23 cellular contexts compared by ENCODE assay signal in genomic region chr7:159042639-159043101, GRCh38.
DNase-seq lines count a peak whose midpoint lies in the region; ATAC-seq and TF ChIP-seq lines count a peak whose summit lies in the region.
"Had no signal": no experiment of that assay in that cellular context is flagged by ENCODE, and none has a peak within 500 bp of the region (broad histone marks: within the 10 kb centered on the region; RNA-seq: fewer than 3 reads in every experiment).

No MANE protein-coding gene starts in this region.

- H3K27ac Mint-ChIP-seq in stimulated activated effector memory CD8-positive, alpha-beta T cell treated with anti-CD3 and anti-CD28 coated beads, Interleukin-12 subunit alpha, Interleukin-12 subunit beta, amount 100 ng/mL, for 72 hours, result no peak overlapping the region
- no peak overlapping the region for H3K27ac Mint-ChIP-seq in immature natural killer cell
- H3K27ac Mint-ChIP-seq: activated T-cell treated with anti-CD3 and anti-CD28 coated beads, Interleukin-2, amount 50 U/mL, for 72 hours; CD4-positive, alpha-beta T cell; memory B cell; neural progenitor cell; progenitor cell of endocrine pancreas; T-helper 2 cell treated with Interferon-gamma antibody and Interleukin-4, amounts not matched to agents 5 μg/mL and 100 μg/mL, for 36 hours had no signal

- H3K27me3 Mint-ChIP-seq in immature natural killer cell (ENCODE audit: low read depth in 3 of 3), result peaks cover 0 to 4% (median 0%) of the 10 kb centered on the region in 3 donors
- H3K27me3 Mint-ChIP-seq: CD4-positive, alpha-beta T cell; memory B cell; progenitor cell of endocrine pancreas had no signal

- H3K4me3 ChIP-seq in gastroesophageal sphincter (no peak overlapping the region), mucosa of descending colon (no peak overlapping the region), tibial artery (no peak overlapping the region)
- H3K4me3 ChIP-seq: neural progenitor cell, transverse colon had no signal

- H3K4me1 Mint-ChIP-seq in stimulated activated effector memory CD8-positive, alpha-beta T cell treated with anti-CD3 and anti-CD28 coated beads, Interleukin-12 subunit alpha, Interleukin-12 subunit beta, amount 100 ng/mL, for 72 hours, result no peaks in the 10 kb centered on the region
- H3K4me1 Mint-ChIP-seq in immature natural killer cell, result no peaks in the 10 kb centered on the region
- H3K4me1 Mint-ChIP-seq: memory B cell had no signal

- H3K4me1 ChIP-seq in gastroesophageal sphincter, result peaks cover 0 to 39% (median 7%) of the 10 kb centered on the region in 3 donors
- H3K4me1 ChIP-seq in mucosa of descending colon (ENCODE audit: low read depth), result peaks cover 11% of the 10 kb centered on the region
- peaks cover 0 to 39% (median 21%) of the 10 kb centered on the region in 4 donors for H3K4me1 ChIP-seq in tibial artery
- H3K4me1 ChIP-seq: transverse colon had no signal

- H3K9me3 ChIP-seq in gastroesophageal sphincter (peaks cover 0 to 8% (median 0%) of the 10 kb centered on the region in 3 donors), mucosa of descending colon (no peaks in the 10 kb centered on the region), tibial artery (no peaks in the 10 kb centered on the region)
- H3K9me3 ChIP-seq: transverse colon had no signal

- WGBS in gastroesophageal sphincter (ENCODE audit: low coverage in 1 of 2), 2 donors, result 84 to 100% methylated on average over 1 to 3 of the region's 5 CpGs

- no peak for TF ChIP-seq CTCF in VCaP (conservative IDR thresholded peaks at IDR 0.05)
- no peak for TF ChIP-seq CTCF in gastroesophageal sphincter (IDR thresholded peaks at IDR 0.05)
- no peak for TF ChIP-seq CTCF in mucosa of descending colon (IDR thresholded peaks at IDR 0.05)
- no peak for TF ChIP-seq CTCF in tibial artery (IDR thresholded peaks at IDR 0.05)

- H3K27ac ChIP-seq in VCaP (peak overlapping the region; percentile 22; the same call in 1 of the 2 replicates), gastroesophageal sphincter (peak overlapping the region in 3 of 4 donors; percentile 16 to 43 (median 24)), tibial artery (peak overlapping the region; percentile 72 to 79)
- H3K27ac ChIP-seq: neural progenitor cell, transverse colon, WERI-Rb-1 had no signal

- H3K9me3 Mint-ChIP-seq in stimulated activated effector memory CD8-positive, alpha-beta T cell treated with anti-CD3 and anti-CD28 coated beads, Interleukin-12 subunit alpha, Interleukin-12 subunit beta, amount 100 ng/mL, for 72 hours, result no peaks in the 10 kb centered on the region
- H3K9me3 Mint-ChIP-seq in immature natural killer cell, result no peaks in the 10 kb centered on the region
- H3K9me3 Mint-ChIP-seq: activated T-cell treated with anti-CD3 and anti-CD28 coated beads, Interleukin-2, amount 50 U/mL, for 72 hours; CD4-positive, alpha-beta T cell had no signal

- H3K36me3 ChIP-seq in gastroesophageal sphincter (peaks cover 0 to 9% of the 10 kb centered on the region in 2 donors), mucosa of descending colon (ENCODE audit: low read depth) (no peaks in the 10 kb centered on the region), tibial artery (no peaks in the 10 kb centered on the region)
- H3K36me3 ChIP-seq: neural progenitor cell, transverse colon, WERI-Rb-1 had no signal

- H3K4me3 Mint-ChIP-seq in stimulated activated effector memory CD8-positive, alpha-beta T cell treated with anti-CD3 and anti-CD28 coated beads, Interleukin-12 subunit alpha, Interleukin-12 subunit beta, amount 100 ng/mL, for 72 hours, result no peak overlapping the region
- H3K4me3 Mint-ChIP-seq in immature natural killer cell, result no peak overlapping the region
- H3K4me3 Mint-ChIP-seq: activated T-cell treated with anti-CD3 and anti-CD28 coated beads, Interleukin-2, amount 50 U/mL, for 72 hours; CD4-positive, alpha-beta T cell; memory B cell; neural progenitor cell; T-helper 2 cell treated with Interferon-gamma antibody and Interleukin-4, amounts not matched to agents 5 μg/mL and 100 μg/mL, for 36 hours had no signal

- intact Hi-C loops in mucosa of descending colon (cut with DNase I, micrococcal nuclease) (no loop called here), tibial artery (cut with DNase I; ENCODE audit: low total_unique reads) (no loop called here)

- no peaks in the 10 kb centered on the region for H3K36me3 Mint-ChIP-seq in stimulated activated effector memory CD8-positive, alpha-beta T cell treated with anti-CD3 and anti-CD28 coated beads, Interleukin-12 subunit alpha, Interleukin-12 subunit beta, amount 100 ng/mL, for 72 hours
- peaks cover 0 to 8% (median 0%) of the 10 kb centered on the region in 3 donors for H3K36me3 Mint-ChIP-seq in immature natural killer cell
- H3K36me3 Mint-ChIP-seq: memory B cell, neural progenitor cell had no signal

- H3K27me3 ChIP-seq in gastroesophageal sphincter (no peaks in the 10 kb centered on the region), tibial artery (no peaks in the 10 kb centered on the region)
- H3K27me3 ChIP-seq: neural progenitor cell had no signal

- no peak for TF ChIP-seq EP300 in gastroesophageal sphincter (IDR thresholded peaks at IDR 0.05)

- ATAC-seq in gastroesophageal sphincter (peak; percentile 83), mucosa of descending colon (peak; percentile 17), HG02938 (IDR thresholded peaks at IDR 0.05; ENCODE audit: unreplicated experiment) (no peak)
- no peak for ATAC-seq in stimulated activated effector memory CD8-positive, alpha-beta T cell treated with anti-CD3 and anti-CD28 coated beads, Interleukin-12 subunit alpha, Interleukin-12 subunit beta, amount 100 ng/mL, for 72 hours
- ATAC-seq: activated T-cell treated with anti-CD3 and anti-CD28 coated beads, Interleukin-2, amount 50 U/mL, for 72 hours had no signal

- no peak for TF ChIP-seq POLR2A in gastroesophageal sphincter (IDR thresholded peaks at IDR 0.05)

- no peak for DNase-seq in mucosa of descending colon
- DNase-seq in tibial artery, result peak in 1 of 2 donors; percentile 12
- DNase-seq in stimulated activated effector memory CD8-positive, alpha-beta T cell treated with anti-CD3 and anti-CD28 coated beads, Interleukin-12 subunit alpha, Interleukin-12 subunit beta, amount 100 ng/mL, for 72 hours (ENCODE audit: low spot score in 2 of 2), result no peak
- no peak for DNase-seq in immature natural killer cell
- DNase-seq: activated CD4-positive, alpha-beta T cell treated with anti-CD3 and anti-CD28 coated beads for 48 hours; activated naive CD4-positive, alpha-beta T cell treated with Interleukin-2 at 50 U/mL for 16 hours; activated T-cell treated with anti-CD3 and anti-CD28 coated beads, Interleukin-2, amount 50 U/mL, for 72 hours; CD4-positive, alpha-beta T cell; effector memory CD4-positive, alpha-beta T cell; EL; NCI-H1105; NCI-H187 treated with DMSO at 0.1 percent for 48 hours; NCI-H2171 treated with DMSO at 0.1 percent for 48 hours; NCI-H510A treated with DMSO at 0.1 percent for 48 hours; transverse colon; WERI-Rb-1 had no signal

Comparison
In these comparisons a context has a peak if more than half of its experiments do, and no peak if none do; other contexts are left out.
1. H3K27ac ChIP-seq: peak in every context shown above with its lines; median percentile 76 in tibial artery; 24 in gastroesophageal sphincter; 22 in VCaP.
2. ATAC-seq: peak in gastroesophageal sphincter (single experiment) and mucosa of descending colon (single experiment); none in stimulated activated effector memory CD8-positive, alpha-beta T cell treated with anti-CD3 and anti-CD28 coated beads, Interleukin-12 subunit alpha, Interleukin-12 subunit beta, amount 100 ng/mL, for 72 hours (single experiment) and HG02938 (single experiment).